Comparison of ENCODE assay signal across 1 cellular context in genomic region chr15:57253082-57253481, GRCh38.
TF ChIP-seq lines count a peak whose summit lies in the region.

No MANE protein-coding gene starts in this region.

TF ChIP-seq in HEK293, 187 proteins besides CTCF, POLR2A, EP300 and RAD21 (continued from another document):
- 0 out of 2 replicates have a peak, but pooled peaks have one; percentile 18 for TF ChIP-seq ZBTB44 (tag by site-specific recombination; IDR thresholded peaks at IDR 0.05)
- TF ChIP-seq ZNF660 (tag by site-specific recombination; IDR thresholded peaks at IDR 0.05) = 0 out of 2 replicates have a peak, but pooled peaks have one; percentile 11
- TF ChIP-seq YY2 (tag by site-specific recombination; IDR thresholded peaks at IDR 0.05) = 0 out of 2 replicates have a peak, but pooled peaks have one; percentile 20
- no peak for TF ChIP-seq ZNF785 (tag by site-specific recombination; IDR thresholded peaks at IDR 0.05)
- peak; percentile 34; the same call in 1 of the 2 replicates for TF ChIP-seq ZNF335 (tag by site-specific recombination; conservative IDR thresholded peaks at IDR 0.05)
